In genomic region chrY:7310482-7311269, GRCh38 we compare ENCODE assay signal across 12 cellular contexts.
DNase-seq lines count a peak whose midpoint lies in the region; ATAC-seq, FAIRE-seq and TF ChIP-seq lines count a peak whose summit lies in the region.
"Had no signal": no experiment of that assay in that cellular context is flagged by ENCODE, and none has a peak within 500 bp of the region (broad histone marks: within the 10 kb centered on the region; RNA-seq: fewer than 3 reads in every experiment).

No MANE protein-coding gene starts in this region.

- no peaks in the 10 kb centered on the region for H3K27me3 ChIP-seq in bronchial epithelial cell (ENCODE audit: control insufficient read depth, insufficient read depth, low read length)

- H3K9me3 Mint-ChIP-seq in glutamatergic neuron (ENCODE audit: unreplicated experiment), result no peaks in the 10 kb centered on the region

- ATAC-seq in GM21381 (IDR thresholded peaks at IDR 0.05; ENCODE audit: unreplicated experiment), result peak; percentile 55
- no peak for ATAC-seq in HG03108 (IDR thresholded peaks at IDR 0.05; ENCODE audit: unreplicated experiment)
- ATAC-seq in HG03571 (IDR thresholded peaks at IDR 0.05; ENCODE audit: unreplicated experiment), result no peak
- ATAC-seq: mucosa of descending colon had no signal

- H3K4me3 Mint-ChIP-seq in glutamatergic neuron (ENCODE audit: unreplicated experiment), result no peak overlapping the region

- H3K4me1 Mint-ChIP-seq in glutamatergic neuron (ENCODE audit: low read depth, unreplicated experiment), result no peaks in the 10 kb centered on the region

- H3K27ac Mint-ChIP-seq in glutamatergic neuron (ENCODE audit: unreplicated experiment), result no peak overlapping the region

- FAIRE-seq in bronchial epithelial cell (lab: Jason Lieb, UNC), result no peak

- DNase-seq in T-helper 2 cell (peak in 4 of 5 experiments; percentile 14 to 87 (median 50)), bronchial epithelial cell (ENCODE audit: low read depth) (peak; percentile 1), glutamatergic neuron (no peak), SW480 (ENCODE audit: low spot score) (no peak)
- peak in 2 of 3 donors; percentile 13 to 26 for DNase-seq in stimulated activated CD4-positive, alpha-beta T cell treated with anti-CD3 and anti-CD28 coated beads, TNF-alpha, amount 100 ng/mL, for 1 hour (ENCODE audit: low read depth in 3 of 3, low spot score in 1 of 3)
- DNase-seq: cerebellar nuclear complex, NCI-H2029 had no signal

- no peak overlapping the region for H3K4me3 ChIP-seq in bronchial epithelial cell (ENCODE audit: low read depth, low read length)
- H3K4me3 ChIP-seq: mucosa of descending colon, smooth muscle cell had no signal

- H3K27me3 Mint-ChIP-seq in glutamatergic neuron (ENCODE audit: unreplicated experiment), result no peaks in the 10 kb centered on the region

- H3K36me3 Mint-ChIP-seq in glutamatergic neuron (ENCODE audit: unreplicated experiment), result peaks cover 7% of the 10 kb centered on the region

- TF ChIP-seq CTCF in bronchial epithelial cell (IDR thresholded peaks at IDR 0.05; ENCODE audit: insufficient read depth, low read length, severe bottlenecking) (no peak), glutamatergic neuron (IDR thresholded peaks at IDR 0.05; ENCODE audit: partially characterized antibody, unreplicated experiment) (no peak)

- H3K36me3 ChIP-seq in bronchial epithelial cell (ENCODE audit: control insufficient read depth, insufficient read depth, low read length), result peaks cover 5% of the 10 kb centered on the region

Comparison
In these comparisons a context has a peak if more than half of its experiments do, and no peak if none do; other contexts are left out.
1. DNase-seq: peak in T-helper 2 cell (4 of 5), bronchial epithelial cell (single experiment) and stimulated activated CD4-positive, alpha-beta T cell treated with anti-CD3 and anti-CD28 coated beads, TNF-alpha, amount 100 ng/mL, for 1 hour (2 of 3); none in glutamatergic neuron (single experiment) and SW480 (single experiment).